In genomic region chr13:74210693-74211393, GRCh38 we compare ENCODE assay signal across 9 cellular contexts.
A peak's percentile ranks its signal among the peaks of the same experiment; 100 is the strongest.
DNase-seq lines count a peak whose midpoint lies in the region; ATAC-seq, FAIRE-seq and TF ChIP-seq lines count a peak whose summit lies in the region.
"Had no signal": no experiment of that assay in that cellular context is flagged by ENCODE, and none has a peak within 500 bp of the region (broad histone marks: within the 10 kb centered on the region; RNA-seq: fewer than 3 reads in every experiment).

No MANE protein-coding gene starts in this region.

- H3K27ac ChIP-seq in RWPE1 = no peak overlapping the region

- H3K4me3 Mint-ChIP-seq in T-helper 17 cell = no peak overlapping the region

- no peak overlapping the region for H3K4me3 ChIP-seq in foreskin fibroblast (ENCODE audit: low read depth in 1 of 2, low read length in 2 of 2)
- H3K4me3 ChIP-seq: HAP-1 had no signal

- peaks cover 0 to 15% of the 10 kb centered on the region in 2 donors for H3K9me3 Mint-ChIP-seq in activated naive CD4-positive, alpha-beta T cell treated with anti-CD3 and anti-CD28 coated beads, Interleukin-2, amount 50 U/mL, for 72 hours

- POLR2A ChIA-PET in RWPE1 (lab: Yijun Ruan, JAX; ENCODE audit: low non-redundant PET) = no interaction called here

- H3K27ac Mint-ChIP-seq in activated naive CD4-positive, alpha-beta T cell treated with anti-CD3 and anti-CD28 coated beads, Interleukin-2, amount 50 U/mL, for 72 hours = no peak overlapping the region
- no peak overlapping the region for H3K27ac Mint-ChIP-seq in T-helper 17 cell

- no peak for DNase-seq in activated naive CD4-positive, alpha-beta T cell treated with anti-CD3 and anti-CD28 coated beads, Interleukin-2, amount 50 U/mL, for 72 hours (ENCODE audit: low spot score in 2 of 2)
- DNase-seq in activated naive CD4-positive, alpha-beta T cell (lab: John Stamatoyannopoulos, UW) = no peak
- peak; percentile 8 for DNase-seq in RWPE1 (ENCODE audit: low spot score)
- DNase-seq in foreskin fibroblast = peak; percentile 96 to 97
- peak; percentile 100 for DNase-seq in stromal cell of bone marrow (ENCODE audit: low read depth)
- DNase-seq in T-helper 17 cell = no peak
- no peak for DNase-seq in frontal cortex (ENCODE audit: low spot score in 2 of 2)

- CTCF ChIA-PET in RWPE1 (lab: Yijun Ruan, JAX) = no interaction called here

- peaks cover 2% of the 10 kb centered on the region for H3K4me1 Mint-ChIP-seq in T-helper 17 cell

- no peaks in the 10 kb centered on the region for H3K9me3 ChIP-seq in T-helper 17 cell (ENCODE audit: control insufficient read depth, low read length, poor library complexity, severe bottlenecking)
- H3K9me3 ChIP-seq: HAP-1 had no signal

- TF ChIP-seq CTCF in RWPE1 (conservative IDR thresholded peaks at IDR 0.05; ENCODE audit: low read depth) = no peak
- no peak for TF ChIP-seq CTCF in foreskin fibroblast (IDR thresholded peaks at IDR 0.05; ENCODE audit: low read depth, low read length)

- FAIRE-seq in frontal cortex (lab: Jason Lieb, UNC) = no peak

- ATAC-seq in activated naive CD4-positive, alpha-beta T cell treated with anti-CD3 and anti-CD28 coated beads, Interleukin-2, amount 50 U/mL, for 72 hours = peak; percentile 34 to 57
- ATAC-seq in T-helper 17 cell (no peak), GM18517 (IDR thresholded peaks at IDR 0.05; ENCODE audit: unreplicated experiment) (no peak)

- peaks cover 0 to 5% of the 10 kb centered on the region in 2 donors for H3K36me3 Mint-ChIP-seq in activated naive CD4-positive, alpha-beta T cell treated with anti-CD3 and anti-CD28 coated beads, Interleukin-2, amount 50 U/mL, for 72 hours
- no peaks in the 10 kb centered on the region for H3K36me3 Mint-ChIP-seq in T-helper 17 cell (ENCODE audit: low read depth)

- H3K27me3 Mint-ChIP-seq in T-helper 17 cell = no peaks in the 10 kb centered on the region

Comparison
In these comparisons a context has a peak if more than half of its experiments do, and no peak if none do; other contexts are left out.
1. ATAC-seq: peak in activated naive CD4-positive, alpha-beta T cell treated with anti-CD3 and anti-CD28 coated beads, Interleukin-2, amount 50 U/mL, for 72 hours (2 of 2); none in T-helper 17 cell (single experiment) and GM18517 (single experiment).
2. DNase-seq: peak in RWPE1 (single experiment), foreskin fibroblast (2 of 2) and stromal cell of bone marrow (single experiment); none in activated naive CD4-positive, alpha-beta T cell treated with anti-CD3 and anti-CD28 coated beads, Interleukin-2, amount 50 U/mL, for 72 hours (0 of 2), activated naive CD4-positive, alpha-beta T cell (0 of 4), T-helper 17 cell (0 of 3) and frontal cortex (0 of 2).